Comparison of ENCODE assay signal across 2 cellular contexts in the genomic region with DNA sequence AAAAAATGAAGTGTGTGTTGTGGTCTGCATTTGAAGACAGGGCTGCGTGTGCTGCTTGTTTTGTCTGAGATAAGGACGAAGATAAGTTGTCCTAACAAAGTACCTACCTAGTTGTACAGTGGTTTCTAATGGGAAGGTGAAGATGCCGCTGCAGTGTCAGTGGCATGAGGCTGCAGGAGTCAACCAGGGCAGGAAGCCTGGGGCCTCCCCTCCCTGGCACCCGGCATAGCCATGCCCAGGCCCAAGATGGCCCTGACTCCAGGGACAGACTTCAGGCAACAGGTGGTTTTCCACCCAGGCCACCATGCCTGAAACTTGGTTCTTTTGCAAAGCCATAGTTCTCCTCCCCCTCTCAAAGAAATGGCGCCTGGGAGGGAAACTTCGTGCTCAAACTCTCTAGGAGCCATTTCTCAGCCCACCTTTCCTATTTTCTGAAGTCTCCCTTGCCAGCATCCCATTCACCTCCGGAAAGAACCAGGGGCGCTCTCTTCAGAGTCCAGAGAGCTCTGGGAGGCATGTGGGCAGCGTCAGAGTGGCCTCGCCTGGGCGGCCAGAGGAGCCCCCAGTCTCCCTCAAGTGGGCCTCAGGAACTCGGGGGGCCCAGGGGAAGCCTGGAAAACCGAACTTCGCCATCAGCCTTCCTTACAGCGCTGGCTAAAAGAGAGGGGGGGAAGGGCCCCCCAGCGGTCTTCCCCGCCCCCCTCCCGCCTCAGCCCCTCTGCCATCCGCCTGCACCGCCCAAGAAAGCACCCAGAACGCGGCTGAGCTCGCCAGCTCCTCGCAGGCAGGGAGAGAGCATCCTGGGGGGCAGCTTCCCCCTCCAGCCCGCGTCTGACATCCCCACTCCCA.
TF ChIP-seq lines count a peak whose summit lies in the region.

No MANE protein-coding gene starts in this region.

TF ChIP-seq in HEK293, 187 proteins besides CTCF, POLR2A, EP300 and RAD21 (continues in another document):
- peak; percentile 26; the same call in 1 of the 2 replicates for TF ChIP-seq ZNF341 (tag by site-specific recombination; IDR thresholded peaks at IDR 0.05; ENCODE audit: low read depth)
- no peak for TF ChIP-seq ZNF114 (tag by site-specific recombination; IDR thresholded peaks at IDR 0.05)
- peak; percentile 12; the same call in 1 of the 2 replicates for TF ChIP-seq ZNF596 (tag by site-specific recombination; IDR thresholded peaks at IDR 0.05)
- TF ChIP-seq ZNF16 (tag by site-specific recombination; IDR thresholded peaks at IDR 0.05; ENCODE audit: low read depth), result no peak
- no peak for TF ChIP-seq ZBTB8A (tag by site-specific recombination; IDR thresholded peaks at IDR 0.05)
- 0 out of 2 replicates have a peak, but pooled peaks have one; percentile 85 for TF ChIP-seq ZFP69B (tag by site-specific recombination; IDR thresholded peaks at IDR 0.05)
- TF ChIP-seq RBAK (tag by site-specific recombination; IDR thresholded peaks at IDR 0.05), result no peak
- TF ChIP-seq ZNF426 (tag by site-specific recombination; IDR thresholded peaks at IDR 0.05), result no peak
- no peak for TF ChIP-seq ZBTB48 (tag by site-specific recombination; IDR thresholded peaks at IDR 0.05)
- TF ChIP-seq ZNF843 (tag by site-specific recombination; IDR thresholded peaks at IDR 0.05), result peak; percentile 54
- peak; percentile 63 for TF ChIP-seq FEZF1 (tag by site-specific recombination; IDR thresholded peaks at IDR 0.05)
- TF ChIP-seq, protein P1, sequence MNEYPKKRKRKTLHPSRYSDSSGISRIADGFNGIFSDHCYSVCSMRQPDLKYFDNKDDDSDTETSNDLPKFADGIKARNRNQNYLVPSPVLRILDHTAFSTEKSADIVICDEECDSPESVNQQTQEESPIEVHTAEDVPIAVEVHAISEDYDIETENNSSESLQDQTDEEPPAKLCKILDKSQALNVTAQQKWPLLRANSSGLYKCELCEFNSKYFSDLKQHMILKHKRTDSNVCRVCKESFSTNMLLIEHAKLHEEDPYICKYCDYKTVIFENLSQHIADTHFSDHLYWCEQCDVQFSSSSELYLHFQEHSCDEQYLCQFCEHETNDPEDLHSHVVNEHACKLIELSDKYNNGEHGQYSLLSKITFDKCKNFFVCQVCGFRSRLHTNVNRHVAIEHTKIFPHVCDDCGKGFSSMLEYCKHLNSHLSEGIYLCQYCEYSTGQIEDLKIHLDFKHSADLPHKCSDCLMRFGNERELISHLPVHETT (tag by site-specific recombination; IDR thresholded peaks at IDR 0.05), result no peak
- TF ChIP-seq, protein P2, sequence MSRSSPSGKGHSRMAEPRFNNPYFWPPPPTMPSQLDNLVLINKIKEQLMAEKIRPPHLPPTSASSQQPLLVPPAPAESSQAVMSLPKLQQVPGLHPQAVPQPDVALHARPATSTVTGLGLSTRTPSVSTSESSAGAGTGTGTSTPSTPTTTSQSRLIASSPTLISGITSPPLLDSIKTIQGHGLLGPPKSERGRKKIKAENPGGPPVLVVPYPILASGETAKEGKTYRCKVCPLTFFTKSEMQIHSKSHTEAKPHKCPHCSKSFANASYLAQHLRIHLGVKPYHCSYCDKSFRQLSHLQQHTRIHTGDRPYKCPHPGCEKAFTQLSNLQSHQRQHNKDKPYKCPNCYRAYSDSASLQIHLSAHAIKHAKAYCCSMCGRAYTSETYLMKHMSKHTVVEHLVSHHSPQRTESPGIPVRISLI (tag by site-specific recombination; IDR thresholded peaks at IDR 0.05), result no peak
- TF ChIP-seq, protein P3, sequence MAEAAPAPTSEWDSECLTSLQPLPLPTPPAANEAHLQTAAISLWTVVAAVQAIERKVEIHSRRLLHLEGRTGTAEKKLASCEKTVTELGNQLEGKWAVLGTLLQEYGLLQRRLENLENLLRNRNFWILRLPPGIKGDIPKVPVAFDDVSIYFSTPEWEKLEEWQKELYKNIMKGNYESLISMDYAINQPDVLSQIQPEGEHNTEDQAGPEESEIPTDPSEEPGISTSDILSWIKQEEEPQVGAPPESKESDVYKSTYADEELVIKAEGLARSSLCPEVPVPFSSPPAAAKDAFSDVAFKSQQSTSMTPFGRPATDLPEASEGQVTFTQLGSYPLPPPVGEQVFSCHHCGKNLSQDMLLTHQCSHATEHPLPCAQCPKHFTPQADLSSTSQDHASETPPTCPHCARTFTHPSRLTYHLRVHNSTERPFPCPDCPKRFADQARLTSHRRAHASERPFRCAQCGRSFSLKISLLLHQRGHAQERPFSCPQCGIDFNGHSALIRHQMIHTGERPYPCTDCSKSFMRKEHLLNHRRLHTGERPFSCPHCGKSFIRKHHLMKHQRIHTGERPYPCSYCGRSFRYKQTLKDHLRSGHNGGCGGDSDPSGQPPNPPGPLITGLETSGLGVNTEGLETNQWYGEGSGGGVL (tag by site-specific recombination; IDR thresholded peaks at IDR 0.05), result peak; percentile 97
- TF ChIP-seq, protein P4, sequence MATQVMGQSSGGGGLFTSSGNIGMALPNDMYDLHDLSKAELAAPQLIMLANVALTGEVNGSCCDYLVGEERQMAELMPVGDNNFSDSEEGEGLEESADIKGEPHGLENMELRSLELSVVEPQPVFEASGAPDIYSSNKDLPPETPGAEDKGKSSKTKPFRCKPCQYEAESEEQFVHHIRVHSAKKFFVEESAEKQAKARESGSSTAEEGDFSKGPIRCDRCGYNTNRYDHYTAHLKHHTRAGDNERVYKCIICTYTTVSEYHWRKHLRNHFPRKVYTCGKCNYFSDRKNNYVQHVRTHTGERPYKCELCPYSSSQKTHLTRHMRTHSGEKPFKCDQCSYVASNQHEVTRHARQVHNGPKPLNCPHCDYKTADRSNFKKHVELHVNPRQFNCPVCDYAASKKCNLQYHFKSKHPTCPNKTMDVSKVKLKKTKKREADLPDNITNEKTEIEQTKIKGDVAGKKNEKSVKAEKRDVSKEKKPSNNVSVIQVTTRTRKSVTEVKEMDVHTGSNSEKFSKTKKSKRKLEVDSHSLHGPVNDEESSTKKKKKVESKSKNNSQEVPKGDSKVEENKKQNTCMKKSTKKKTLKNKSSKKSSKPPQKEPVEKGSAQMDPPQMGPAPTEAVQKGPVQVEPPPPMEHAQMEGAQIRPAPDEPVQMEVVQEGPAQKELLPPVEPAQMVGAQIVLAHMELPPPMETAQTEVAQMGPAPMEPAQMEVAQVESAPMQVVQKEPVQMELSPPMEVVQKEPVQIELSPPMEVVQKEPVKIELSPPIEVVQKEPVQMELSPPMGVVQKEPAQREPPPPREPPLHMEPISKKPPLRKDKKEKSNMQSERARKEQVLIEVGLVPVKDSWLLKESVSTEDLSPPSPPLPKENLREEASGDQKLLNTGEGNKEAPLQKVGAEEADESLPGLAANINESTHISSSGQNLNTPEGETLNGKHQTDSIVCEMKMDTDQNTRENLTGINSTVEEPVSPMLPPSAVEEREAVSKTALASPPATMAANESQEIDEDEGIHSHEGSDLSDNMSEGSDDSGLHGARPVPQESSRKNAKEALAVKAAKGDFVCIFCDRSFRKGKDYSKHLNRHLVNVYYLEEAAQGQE (tag by site-specific recombination; IDR thresholded peaks at IDR 0.05), result no peak
- no peak for TF ChIP-seq ZNF214 (tag by site-specific recombination; IDR thresholded peaks at IDR 0.05; ENCODE audit: borderline replicate concordance)
- no peak for TF ChIP-seq ZNF169 (tag by site-specific recombination; IDR thresholded peaks at IDR 0.05)
- no peak for TF ChIP-seq ZNF354C (tag by site-specific recombination; IDR thresholded peaks at IDR 0.05; ENCODE audit: borderline replicate concordance, low read depth)
- peak; percentile 22; the same call in 1 of the 2 replicates for TF ChIP-seq ZNF394 (tag by site-specific recombination; IDR thresholded peaks at IDR 0.05; ENCODE audit: borderline replicate concordance)
- TF ChIP-seq SP7 (tag by site-specific recombination; IDR thresholded peaks at IDR 0.05), result peak; percentile 10
- TF ChIP-seq ZNF324 (tag by site-specific recombination; IDR thresholded peaks at IDR 0.05), result no peak

TF ChIP-seq in H1, 55 proteins besides CTCF, POLR2A, EP300 and RAD21:
- TF ChIP-seq ZNF274 (IDR thresholded peaks at IDR 0.05; ENCODE audit: borderline replicate concordance, extremely low read depth, low read length), result no peak
- no peak for TF ChIP-seq RFX5 (IDR thresholded peaks at IDR 0.05; ENCODE audit: borderline replicate concordance, low read depth, low read length)
- TF ChIP-seq YY1 (IDR thresholded peaks at IDR 0.05; ENCODE audit: low read depth, low read length), result peak; percentile 49; the same call in 1 of the 2 replicates
- TF ChIP-seq EZH2 (IDR thresholded peaks at IDR 0.05; ENCODE audit: low read depth, low read length, severe bottlenecking), result peak; percentile 28
- no peak; the same call in 1 of the 2 replicates for TF ChIP-seq TBP (IDR thresholded peaks at IDR 0.05; ENCODE audit: low read depth, low read length)
- no peak for TF ChIP-seq SIX5 (IDR thresholded peaks at IDR 0.05; ENCODE audit: low read depth, low read length)
- no peak for TF ChIP-seq SP4 (IDR thresholded peaks at IDR 0.05; ENCODE audit: low read length)
